In the genomic region with DNA sequence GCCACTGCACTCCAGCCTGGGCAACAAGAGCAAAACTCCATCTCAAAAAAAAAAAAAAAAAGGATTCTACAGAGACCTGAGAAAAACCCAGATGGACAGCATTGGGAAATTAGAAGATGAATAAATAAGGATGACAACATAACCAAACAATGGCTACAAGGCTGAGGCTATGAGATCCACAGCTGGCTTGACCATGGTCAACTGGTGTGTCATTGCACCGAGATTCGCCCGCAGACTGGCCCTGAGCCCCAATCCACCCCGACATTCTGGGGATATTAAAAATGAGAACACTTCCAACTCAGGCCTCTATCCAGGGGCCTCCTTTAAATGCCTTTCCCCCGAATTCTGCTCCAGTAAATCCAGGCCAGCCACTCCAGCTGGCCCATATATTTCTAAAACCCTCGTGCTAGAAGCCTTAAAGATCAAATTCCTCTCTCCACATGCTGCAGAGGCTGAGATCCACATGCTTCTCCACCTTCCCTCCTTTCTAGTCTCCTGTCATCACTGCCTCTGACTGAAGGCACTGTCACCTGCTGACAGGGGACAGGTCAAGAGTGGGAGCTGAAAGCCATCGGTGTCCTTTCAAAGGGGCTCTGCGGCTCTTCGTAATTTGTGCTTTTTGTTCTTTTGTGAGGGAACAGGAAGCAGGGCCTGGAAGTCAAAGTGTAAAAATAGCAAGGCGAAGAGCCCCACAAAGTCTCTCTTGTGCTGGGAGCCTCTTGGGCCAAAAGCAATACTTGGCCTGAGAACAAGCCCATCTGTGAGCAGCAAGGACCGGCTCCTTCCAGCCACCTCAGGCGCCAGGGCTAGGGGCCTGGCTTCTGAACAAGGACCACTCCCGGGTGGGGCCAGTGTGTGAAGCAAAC, we compare ENCODE assay signal across 10 cellular contexts.
DNase-seq lines count a peak whose midpoint lies in the region; ATAC-seq and TF ChIP-seq lines count a peak whose summit lies in the region.
"Had no signal": no experiment of that assay in that cellular context is flagged by ENCODE, and none has a peak within 500 bp of the region (broad histone marks: within the 10 kb centered on the region; RNA-seq: fewer than 3 reads in every experiment).

No MANE protein-coding gene starts in this region.

- no peaks in the 10 kb centered on the region for H3K9me3 Mint-ChIP-seq in WTC11
- no peaks in the 10 kb centered on the region for H3K9me3 Mint-ChIP-seq in nephron progenitor cell
- H3K9me3 Mint-ChIP-seq: immature natural killer cell had no signal

- DNase-seq in WTC11 (ENCODE audit: low spot score) (no peak), foreskin fibroblast (peak; percentile 57 to 72), nephron progenitor cell (no peak), tibial nerve (ENCODE audit: low spot score in 2 of 2) (no peak), BE2C (no peak), A673 (ENCODE audit: low spot score) (no peak)
- DNase-seq: activated naive CD4-positive, alpha-beta T cell treated with Interleukin-2 at 50 U/mL for 16 hours; immature natural killer cell had no signal

- intact Hi-C loops in A673 (cut with micrococcal nuclease; ENCODE audit: unreplicated experiment), result no loop called here

- H3K36me3 ChIP-seq in tibial nerve (no peaks in the 10 kb centered on the region), BE2C (no peaks in the 10 kb centered on the region), A673 (ENCODE audit: insufficient read depth, low read length, poor library complexity, severe bottlenecking) (no peaks in the 10 kb centered on the region)
- H3K36me3 ChIP-seq: SJSA1 had no signal

- H3K27ac ChIP-seq in tibial nerve, result peak overlapping the region; percentile 4 to 87 (median 70)
- H3K27ac ChIP-seq in A673 (ENCODE audit: low read depth, low read length, poor library complexity, severe bottlenecking), result no peak overlapping the region
- H3K27ac ChIP-seq: SJSA1 had no signal

- no TSS peak for BruUV-seq in A673 (replicated peaks; lab: Mats Ljungman, UMichigan)

- H3K27me3 Mint-ChIP-seq in WTC11 (ENCODE audit: low read depth), result no peaks in the 10 kb centered on the region
- no peaks in the 10 kb centered on the region for H3K27me3 Mint-ChIP-seq in nephron progenitor cell (ENCODE audit: low read depth, poor library complexity)

- no peak for TF ChIP-seq CTCF in WTC11 (IDR thresholded peaks at IDR 0.05)
- TF ChIP-seq CTCF in foreskin fibroblast (IDR thresholded peaks at IDR 0.05; ENCODE audit: low read depth, low read length), result no peak
- TF ChIP-seq CTCF in nephron progenitor cell (IDR thresholded peaks at IDR 0.05), result no peak
- TF ChIP-seq CTCF in tibial nerve (IDR thresholded peaks at IDR 0.05), result no peak
- no peak for TF ChIP-seq CTCF in BE2C (IDR thresholded peaks at IDR 0.05; ENCODE audit: low read depth, low read length)
- no peak for TF ChIP-seq CTCF in A673 (conservative IDR thresholded peaks at IDR 0.05; ENCODE audit: low read depth, low read length)

- peaks cover 0 to 52% (median 11%) of the 10 kb centered on the region in 4 donors for H3K4me1 ChIP-seq in tibial nerve
- H3K4me1 ChIP-seq in BE2C, result no peaks in the 10 kb centered on the region
- no peaks in the 10 kb centered on the region for H3K4me1 ChIP-seq in A673 (ENCODE audit: insufficient read depth, low read length, poor library complexity, severe bottlenecking)
- H3K4me1 ChIP-seq: SJSA1 had no signal

- no peak overlapping the region for H3K4me3 ChIP-seq in foreskin fibroblast (ENCODE audit: low read depth in 1 of 2, low read length in 2 of 2)
- H3K4me3 ChIP-seq in tibial nerve, result no peak overlapping the region
- no peak overlapping the region for H3K4me3 ChIP-seq in BE2C (ENCODE audit: low read depth, low read length)
- no peak overlapping the region for H3K4me3 ChIP-seq in A673 (ENCODE audit: low read depth, low read length, poor library complexity, severe bottlenecking)
- H3K4me3 ChIP-seq: SJSA1 had no signal

- no peak for TF ChIP-seq EP300 in tibial nerve (IDR thresholded peaks at IDR 0.05)

- CTCF ChIA-PET in WTC11 (lab: Charles Lee), result interaction anchor here (0.7 kb wide), 1 partner anchor 269 kb away, joined by 3 read pairs; no protein-coding TSS in a partner anchor
- CTCF ChIA-PET in A673 (lab: Charles Lee), result no interaction called here

- WGBS in tibial nerve, 2 donors, result 27 to 35% methylated on average over 13 of the region's 13 CpGs

- peak overlapping the region; percentile 65 for H3K27ac Mint-ChIP-seq in WTC11
- peak overlapping the region; percentile 37 for H3K27ac Mint-ChIP-seq in nephron progenitor cell
- H3K27ac Mint-ChIP-seq: immature natural killer cell had no signal

- POLR2A ChIA-PET in WTC11 (lab: Charles Lee), result interaction anchor here (0.5 kb wide), 1 partner anchor 395 kb away, joined by 5 read pairs; no protein-coding TSS in a partner anchor
- POLR2A ChIA-PET in A673 (lab: Charles Lee; ENCODE audit: low non-redundant PET), result no interaction called here

- H3K27me3 ChIP-seq in tibial nerve (no peaks in the 10 kb centered on the region), BE2C (no peaks in the 10 kb centered on the region), A673 (replicated peaks; ENCODE audit: insufficient read depth, low read depth, low read length, poor library complexity) (no peaks in the 10 kb centered on the region)
- H3K27me3 ChIP-seq: SJSA1 had no signal

- no peak overlapping the region for H3K4me3 Mint-ChIP-seq in WTC11
- no peak overlapping the region for H3K4me3 Mint-ChIP-seq in nephron progenitor cell
- H3K4me3 Mint-ChIP-seq: immature natural killer cell had no signal

- ATAC-seq in WTC11 (peak; percentile 46; the same call in 1 of the 2 replicates), HG02970 (IDR thresholded peaks at IDR 0.05; ENCODE audit: low FRiP score, unreplicated experiment) (no peak)

- H3K9me3 ChIP-seq in tibial nerve, result no peaks in the 10 kb centered on the region
- H3K9me3 ChIP-seq in BE2C, result no peaks in the 10 kb centered on the region
- no peaks in the 10 kb centered on the region for H3K9me3 ChIP-seq in A673 (ENCODE audit: low read depth, low read length, poor library complexity, severe bottlenecking)
- H3K9me3 ChIP-seq: SJSA1 had no signal

- H3K36me3 Mint-ChIP-seq in WTC11 (no peaks in the 10 kb centered on the region), nephron progenitor cell (ENCODE audit: low read depth) (no peaks in the 10 kb centered on the region)
- H3K36me3 Mint-ChIP-seq: immature natural killer cell had no signal

- H3K4me1 Mint-ChIP-seq in WTC11, result peaks cover 24% of the 10 kb centered on the region
- H3K4me1 Mint-ChIP-seq in nephron progenitor cell, result peaks cover 9% of the 10 kb centered on the region
- H3K4me1 Mint-ChIP-seq: immature natural killer cell had no signal

- TF ChIP-seq POLR2A in tibial nerve (IDR thresholded peaks at IDR 0.05), result no peak

TF ChIP-seq in WTC11, 78 proteins besides CTCF, POLR2A, EP300 and RAD21:
- TF ChIP-seq SMAD3 (CRISPR knock-in tag; IDR thresholded peaks at IDR 0.05; ENCODE audit: borderline replicate concordance) (0 out of 2 replicates have a peak, but pooled peaks have one; percentile 25), EMX1 (CRISPR knock-in tag; IDR thresholded peaks at IDR 0.05) (no peak), RELA (CRISPR knock-in tag; IDR thresholded peaks at IDR 0.05; ENCODE audit: borderline replicate concordance) (no peak), ELF4 (CRISPR knock-in tag; IDR thresholded peaks at IDR 0.05; ENCODE audit: low read depth) (no peak), NFE2L1 (CRISPR knock-in tag; IDR thresholded peaks at IDR 0.05) (no peak), ESRRA (CRISPR knock-in tag; IDR thresholded peaks at IDR 0.05; ENCODE audit: borderline replicate concordance) (no peak), NR3C1 (CRISPR knock-in tag; conservative IDR thresholded peaks at IDR 0.05; ENCODE audit: low read depth) (no peak)

Comparison
In these comparisons a context has a peak if more than half of its experiments do, and no peak if none do; other contexts are left out.
1. DNase-seq: peak in foreskin fibroblast (2 of 2); none in WTC11 (single experiment), nephron progenitor cell (single experiment), tibial nerve (0 of 2), BE2C (single experiment) and A673 (single experiment).